ENCODE assay signal across 8 cellular contexts in the genomic region with DNA sequence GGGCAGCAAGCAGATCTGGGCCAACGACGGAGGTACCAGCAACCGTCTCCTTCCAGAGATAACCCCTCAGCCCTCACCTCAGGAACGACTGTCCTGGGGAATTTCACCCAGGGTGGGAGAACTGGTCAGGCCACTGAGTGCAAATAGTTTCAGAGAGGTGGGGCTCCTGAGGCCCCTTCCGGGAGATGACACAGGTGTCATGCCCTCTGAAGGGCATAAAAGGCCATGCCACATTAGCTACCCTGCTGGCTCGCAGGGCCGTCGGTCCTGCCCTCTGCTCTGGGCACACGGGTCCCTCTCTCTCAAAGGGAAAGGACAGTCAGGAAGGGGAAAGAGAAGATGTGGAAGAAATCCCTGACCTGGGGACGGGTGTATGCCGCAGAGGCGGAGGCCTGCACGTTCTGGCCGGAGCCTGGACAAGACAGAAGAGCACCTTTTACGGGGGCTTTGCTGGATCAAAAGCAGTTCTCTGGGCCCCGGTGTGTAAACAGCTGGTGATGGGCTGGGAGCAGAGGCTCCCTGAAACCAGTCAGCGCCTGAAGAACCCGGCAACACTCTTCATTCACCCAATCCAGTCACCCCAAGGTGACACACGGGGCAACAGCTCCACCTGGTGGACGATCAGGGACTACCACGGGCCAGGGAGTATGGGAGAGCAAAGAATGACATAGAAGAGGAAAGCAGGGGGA. TPM values are rescaled to one million over a fixed set of nuclear protein-coding genes. Genes with fewer than 3 reads are reported as not detected.
A peak's percentile ranks its signal among the peaks of the same experiment; 100 is the strongest.
DNase-seq lines count a peak whose midpoint lies in the region; ATAC-seq and TF ChIP-seq lines count a peak whose summit lies in the region.

No MANE protein-coding gene starts in this region.

- DNase-seq in CD4-positive, alpha-beta T cell, result peak; percentile 88 to 96 (median 91)
- peak; percentile 81 for DNase-seq in RWPE2 (ENCODE audit: low spot score)
- DNase-seq in fibroblast of the aortic adventitia (ENCODE audit: low read depth), result peak; percentile 85
- DNase-seq in neural progenitor cell (ENCODE audit: low spot score), result peak; percentile 92
- peak; percentile 66 for DNase-seq in stromal cell of bone marrow (ENCODE audit: low read depth)

- H4K20me1 ChIP-seq in Loucy (ENCODE audit: insufficient read depth, low read length, poor library complexity, severe bottlenecking) (no peaks in the 10 kb centered on the region), neural progenitor cell (ENCODE audit: low read depth) (no peaks in the 10 kb centered on the region)

- H3K4me1 Mint-ChIP-seq in CD4-positive, alpha-beta T cell (ENCODE audit: low read depth), result peaks cover 84% of the 10 kb centered on the region
- peaks cover 50% of the 10 kb centered on the region for H3K4me1 Mint-ChIP-seq in activated T-helper 17 cell treated with anti-CD3 and anti-CD28 coated beads, Interleukin-2, amount 50 U/mL, for 72 hours
- H3K4me1 Mint-ChIP-seq in neural progenitor cell, result peaks cover 44% of the 10 kb centered on the region

- POLR2A ChIA-PET in CD4-positive, alpha-beta T cell (lab: Charles Lee), result interaction anchor here (0.9 to 13.5 kb wide), 12 partner anchors 11 to 257 kb away, joined by 3 to 168 read pairs (median 11); a partner anchor contains a TSS

- peak overlapping the region; percentile 57 for H3K27ac ChIP-seq in CD4-positive, alpha-beta T cell (ENCODE audit: low read depth, low read length)
- H3K27ac ChIP-seq in RWPE2 (ENCODE audit: poor library complexity, severe bottlenecking) (peak overlapping the region; percentile 94), neural progenitor cell (no peak overlapping the region)

- H3K27ac Mint-ChIP-seq in CD4-positive, alpha-beta T cell, result peak overlapping the region; percentile 89
- peak overlapping the region; percentile 83 for H3K27ac Mint-ChIP-seq in activated T-helper 17 cell treated with anti-CD3 and anti-CD28 coated beads, Interleukin-2, amount 50 U/mL, for 72 hours
- H3K27ac Mint-ChIP-seq in neural progenitor cell, result peak overlapping the region; percentile 69

- H3F3A ChIP-seq in Loucy (ENCODE audit: low read depth), result peaks cover 9% of the 10 kb centered on the region
- H3F3A ChIP-seq in neural progenitor cell (ENCODE audit: low read depth), result peaks cover 24% of the 10 kb centered on the region

- H3K36me3 Mint-ChIP-seq in CD4-positive, alpha-beta T cell (ENCODE audit: low read depth), result peaks cover 82% of the 10 kb centered on the region
- H3K36me3 Mint-ChIP-seq in activated T-helper 17 cell treated with anti-CD3 and anti-CD28 coated beads, Interleukin-2, amount 50 U/mL, for 72 hours (ENCODE audit: low read depth), result peaks cover 77% of the 10 kb centered on the region
- no peaks in the 10 kb centered on the region for H3K36me3 Mint-ChIP-seq in neural progenitor cell

- H2AFZ ChIP-seq in Loucy (ENCODE audit: low read length), result no peak overlapping the region; the same call in 1 of the 2 replicates
- peak overlapping the region; percentile 70 for H2AFZ ChIP-seq in neural progenitor cell (replicated peaks)

- peaks cover 42% of the 10 kb centered on the region; the same call in 1 of the 2 replicates for H3K79me2 ChIP-seq in Loucy (ENCODE audit: insufficient read depth, low read length)
- no peaks in the 10 kb centered on the region for H3K79me2 ChIP-seq in neural progenitor cell (ENCODE audit: low read depth)

- H3K9me3 Mint-ChIP-seq in CD4-positive, alpha-beta T cell, result no peaks in the 10 kb centered on the region
- H3K9me3 Mint-ChIP-seq in activated T-helper 17 cell treated with anti-CD3 and anti-CD28 coated beads, Interleukin-2, amount 50 U/mL, for 72 hours, result no peaks in the 10 kb centered on the region
- no peaks in the 10 kb centered on the region for H3K9me3 Mint-ChIP-seq in neural progenitor cell

- H3K4me2 ChIP-seq in Loucy (ENCODE audit: low read depth, low read length, poor library complexity, severe bottlenecking) (peak overlapping the region; percentile 62), neural progenitor cell (peak overlapping the region; percentile 23)

- intact Hi-C loops in CD4-positive, alpha-beta T cell (cut with DNase I, micrococcal nuclease), result loop anchor here (1.0 to 10.0 kb wide), 12 partner anchors 21 to 264 kb away; a partner anchor contains a TSS

- H3K4me3 ChIP-seq in Loucy (ENCODE audit: low read length, poor library complexity, severe bottlenecking) (peak overlapping the region; percentile 46), RWPE2 (ENCODE audit: severe bottlenecking) (no peak overlapping the region), fibroblast of the aortic adventitia (ENCODE audit: low read depth, low read length) (no peak overlapping the region), neural progenitor cell (no peak overlapping the region)

- H3K27me3 Mint-ChIP-seq in CD4-positive, alpha-beta T cell, result no peaks in the 10 kb centered on the region
- H3K27me3 Mint-ChIP-seq in activated T-helper 17 cell treated with anti-CD3 and anti-CD28 coated beads, Interleukin-2, amount 50 U/mL, for 72 hours, result no peaks in the 10 kb centered on the region
- H3K27me3 Mint-ChIP-seq in neural progenitor cell (ENCODE audit: insufficient read depth, low read depth), result peaks cover 19% of the 10 kb centered on the region

- peak overlapping the region; percentile 57 for H3K9ac ChIP-seq in Loucy (ENCODE audit: low read depth, low read length, poor library complexity, severe bottlenecking)
- no peak overlapping the region for H3K9ac ChIP-seq in neural progenitor cell

- no peaks in the 10 kb centered on the region for H3K9me2 ChIP-seq in Loucy (replicated peaks; ENCODE audit: low read depth, low read length)

- TF ChIP-seq CTCF in CD4-positive, alpha-beta T cell (IDR thresholded peaks at IDR 0.05), result peak; percentile 89
- TF ChIP-seq CTCF in Loucy (conservative IDR thresholded peaks at IDR 0.05; ENCODE audit: low read length) (peak; percentile 99), RWPE2 (IDR thresholded peaks at IDR 0.05; ENCODE audit: poor library complexity, severe bottlenecking) (peak; percentile 94), fibroblast of the aortic adventitia (IDR thresholded peaks at IDR 0.05; ENCODE audit: insufficient read depth, low read length) (peak; percentile 97), neural progenitor cell (IDR thresholded peaks at IDR 0.05) (peak; percentile 99)

- no peaks in the 10 kb centered on the region for H3K9me3 ChIP-seq in CD4-positive, alpha-beta T cell (ENCODE audit: control insufficient read depth, low read length)
- H3K9me3 ChIP-seq in Loucy (ENCODE audit: insufficient read depth, low read depth, low read length), result no peaks in the 10 kb centered on the region
- H3K9me3 ChIP-seq in RWPE2 (ENCODE audit: severe bottlenecking), result no peaks in the 10 kb centered on the region
- H3K9me3 ChIP-seq in neural progenitor cell (ENCODE audit: low read depth), result no peaks in the 10 kb centered on the region

- ATAC-seq in CD4-positive, alpha-beta T cell (ENCODE audit: poor library complexity), result peak; percentile 31
- peak; percentile 44 for ATAC-seq in GM21515 (IDR thresholded peaks at IDR 0.05; ENCODE audit: unreplicated experiment)
- peak; percentile 66 for ATAC-seq in RWPE2 (ENCODE audit: low read depth)
- peak; percentile 43 for ATAC-seq in activated T-helper 17 cell treated with anti-CD3 and anti-CD28 coated beads, Interleukin-2, amount 50 U/mL, for 72 hours (replicated peaks)

- no peaks in the 10 kb centered on the region for H3K27me3 ChIP-seq in CD4-positive, alpha-beta T cell (ENCODE audit: control insufficient read depth, insufficient read depth, low read length)
- H3K27me3 ChIP-seq in Loucy (ENCODE audit: insufficient read depth, low read length, poor library complexity, severe bottlenecking) (no peaks in the 10 kb centered on the region), RWPE2 (ENCODE audit: insufficient read depth, poor library complexity, severe bottlenecking) (no peaks in the 10 kb centered on the region), neural progenitor cell (peaks cover 46% of the 10 kb centered on the region)

- H3K4me1 ChIP-seq in Loucy (ENCODE audit: insufficient read depth, low read length, poor library complexity, severe bottlenecking), result peaks cover 71% of the 10 kb centered on the region
- H3K4me1 ChIP-seq in RWPE2 (ENCODE audit: insufficient read depth, poor library complexity, severe bottlenecking), result peaks cover 37% of the 10 kb centered on the region
- H3K4me1 ChIP-seq in neural progenitor cell, result peaks cover 22% of the 10 kb centered on the region

- peak overlapping the region; percentile 87 for H3K4me3 Mint-ChIP-seq in CD4-positive, alpha-beta T cell
- H3K4me3 Mint-ChIP-seq in activated T-helper 17 cell treated with anti-CD3 and anti-CD28 coated beads, Interleukin-2, amount 50 U/mL, for 72 hours, result peak overlapping the region; percentile 97
- peak overlapping the region; percentile 34 for H3K4me3 Mint-ChIP-seq in neural progenitor cell

- H3K36me3 ChIP-seq in Loucy (ENCODE audit: insufficient read depth, low read length) (no peaks in the 10 kb centered on the region), RWPE2 (ENCODE audit: low read depth) (0 out of 2 replicates have a peak, but pooled peaks cover 10% of the 10 kb centered on the region), neural progenitor cell (no peaks in the 10 kb centered on the region)

- CTCF ChIA-PET in CD4-positive, alpha-beta T cell (lab: Charles Lee), result interaction anchor here (0.8 to 9.9 kb wide), 40 partner anchors 8 to 310 kb away, joined by 3 to 75 read pairs (median 4); a partner anchor contains a TSS

RNA-seq across cellular contexts. Expression of a gene that starts 6.4 kb away (rescaled TPM):
- 10 to 100 TPM; 30.1 to 34.7 TPM for total RNA-seq in CD4-positive, alpha-beta T cell
- 10 to 100 TPM; 48.8 to 60.9 TPM for total RNA-seq in activated T-helper 17 cell treated with anti-CD3 and anti-CD28 coated beads, Interleukin-2, amount 50 U/mL, for 72 hours
- total RNA-seq in fibroblast of the aortic adventitia (ENCODE audit: low replicate concordance), result 10.5 and 11.9 TPM in 2 replicates
- 38.0 and 43.8 TPM in 2 replicates for total RNA-seq in neural progenitor cell (ENCODE audit: low replicate concordance)

Comparison
In these comparisons a context has a peak if more than half of its experiments do, and no peak if none do; other contexts are left out.
1. H3K4me3 Mint-ChIP-seq: peak in every context shown above with its lines; median percentile 97 in activated T-helper 17 cell treated with anti-CD3 and anti-CD28 coated beads, Interleukin-2, amount 50 U/mL, for 72 hours; 87 in CD4-positive, alpha-beta T cell; 34 in neural progenitor cell.